In genomic region chr18:2848145-2848878, GRCh38 we compare ENCODE assay signal across 9 cellular contexts. TPM values are rescaled to one million over a fixed set of nuclear protein-coding genes. Genes with fewer than 3 reads are reported as not detected.
DNase-seq lines count a peak whose midpoint lies in the region; ATAC-seq and TF ChIP-seq lines count a peak whose summit lies in the region.
"Had no signal": no experiment of that assay in that cellular context is flagged by ENCODE, and none has a peak within 500 bp of the region (broad histone marks: within the 10 kb centered on the region; RNA-seq: fewer than 3 reads in every experiment).

No MANE protein-coding gene starts in this region.

- CTCF ChIA-PET in activated CD4-positive, alpha-beta memory T cell treated with anti-CD3 and anti-CD28 coated beads for 36 hours (lab: Charles Lee), result interaction anchor here (1.8 kb wide), 1 partner anchor 35 kb away, joined by 4 read pairs; no protein-coding TSS in a partner anchor

- TF ChIP-seq CTCF in hepatocyte (IDR thresholded peaks at IDR 0.05; ENCODE audit: poor library complexity), result no peak

- peaks cover 5% of the 10 kb centered on the region for H3K4me1 ChIP-seq in hepatocyte (ENCODE audit: insufficient read depth)
- H3K4me1 ChIP-seq in skeletal muscle tissue (ENCODE audit: control insufficient read depth in 3 of 3, insufficient read depth in 3 of 3, low read length in 3 of 3), result peaks cover 3 to 10% (median 7%) of the 10 kb centered on the region in 3 donors

- no peak overlapping the region for H3K9ac ChIP-seq in skeletal muscle tissue (ENCODE audit: low read depth in 1 of 3, low read length in 3 of 3)

- H3K4me3 ChIP-seq in GM08714 (ENCODE audit: low read length) (peak overlapping the region; percentile 57), hepatocyte (peak overlapping the region; percentile 83), skeletal muscle tissue (ENCODE audit: low read length in 3 of 3) (peak overlapping the region; percentile 17 to 46 (median 40))

- H3K27ac ChIP-seq in hepatocyte, result peak overlapping the region; percentile 76
- H3K27ac ChIP-seq in skeletal muscle tissue (ENCODE audit: low read depth, low read length), result no peak overlapping the region

- ATAC-seq in HG02642 (IDR thresholded peaks at IDR 0.05; ENCODE audit: poor library complexity, unreplicated experiment) (no peak), GM18868 (IDR thresholded peaks at IDR 0.05; ENCODE audit: unreplicated experiment) (no peak)

- H3K9me2 ChIP-seq in hepatocyte (replicated peaks; ENCODE audit: insufficient read depth), result no peaks in the 10 kb centered on the region

- H4K20me1 ChIP-seq in hepatocyte (ENCODE audit: insufficient read depth, poor library complexity, severe bottlenecking), result no peaks in the 10 kb centered on the region

- intact Hi-C loops in activated CD4-positive, alpha-beta memory T cell treated with anti-CD3 and anti-CD28 coated beads for 36 hours (cut with micrococcal nuclease), result loop anchor here (5.0 kb wide), 1 partner anchor 124 kb away; no protein-coding TSS in a partner anchor

- peak overlapping the region; percentile 25 for H3K27ac Mint-ChIP-seq in activated CD4-positive, alpha-beta memory T cell treated with anti-CD3 and anti-CD28 coated beads for 36 hours

- no peaks in the 10 kb centered on the region for H3K9me3 Mint-ChIP-seq in activated CD4-positive, alpha-beta memory T cell treated with anti-CD3 and anti-CD28 coated beads for 36 hours

- no peaks in the 10 kb centered on the region for H3K79me2 ChIP-seq in hepatocyte

- H2AFZ ChIP-seq in hepatocyte, result peak overlapping the region; percentile 68

- H3K27me3 ChIP-seq in hepatocyte (peaks cover 41% of the 10 kb centered on the region), skeletal muscle tissue (ENCODE audit: control insufficient read depth in 3 of 3, insufficient read depth in 3 of 3, low read length in 3 of 3) (peaks cover 28 to 42% (median 35%) of the 10 kb centered on the region in 3 donors)

- 17% methylated on average over 17 of the region's 17 CpGs for WGBS in hepatocyte (ENCODE audit: low lambda C conversion rate, missing lambda C conversion rate)

- H3K27me3 Mint-ChIP-seq in activated CD4-positive, alpha-beta memory T cell treated with anti-CD3 and anti-CD28 coated beads for 36 hours, result peaks cover 29% of the 10 kb centered on the region

- peak overlapping the region; percentile 94 for H3K4me2 ChIP-seq in hepatocyte

- POLR2A ChIA-PET in activated CD4-positive, alpha-beta memory T cell treated with anti-CD3 and anti-CD28 coated beads for 36 hours (lab: Charles Lee), result no interaction called here

- peak overlapping the region; percentile 84 for H3K4me3 Mint-ChIP-seq in activated CD4-positive, alpha-beta memory T cell treated with anti-CD3 and anti-CD28 coated beads for 36 hours

- peaks cover 29% of the 10 kb centered on the region for H3K4me1 Mint-ChIP-seq in activated CD4-positive, alpha-beta memory T cell treated with anti-CD3 and anti-CD28 coated beads for 36 hours (ENCODE audit: low read depth)

- DNase-seq in activated CD4-positive, alpha-beta memory T cell treated with anti-CD3 and anti-CD28 coated beads for 36 hours, result no peak
- DNase-seq in hepatocyte (ENCODE audit: low spot score) (no peak), NCI-H1092 (lab: John Stamatoyannopoulos, UW) (no peak), D341Med (ENCODE audit: low spot score) (no peak)
- DNase-seq: NCI-H226 had no signal

- H3K36me3 Mint-ChIP-seq in activated CD4-positive, alpha-beta memory T cell treated with anti-CD3 and anti-CD28 coated beads for 36 hours, result peaks cover 2% of the 10 kb centered on the region

- H3K9me3 ChIP-seq in hepatocyte (ENCODE audit: low read depth) (no peaks in the 10 kb centered on the region), skeletal muscle tissue (ENCODE audit: control insufficient read depth in 3 of 3, low read length in 3 of 3) (no peaks in the 10 kb centered on the region)

- H3K36me3 ChIP-seq in hepatocyte (replicated peaks; ENCODE audit: insufficient read depth, low read depth), result no peaks in the 10 kb centered on the region
- H3K36me3 ChIP-seq in skeletal muscle tissue (ENCODE audit: control insufficient read depth in 3 of 3, insufficient read depth in 3 of 3, low read length in 3 of 3), result no peaks in the 10 kb centered on the region

RNA-seq across cellular contexts. Expression of gene EMILIN2, which starts 1.5 kb away (rescaled TPM):
- 10 to 100 TPM; 18.7 to 20.1 TPM for total RNA-seq in activated CD4-positive, alpha-beta memory T cell treated with anti-CD3 and anti-CD28 coated beads for 36 hours
- total RNA-seq in hepatocyte (10.6 and 11.9 TPM in 2 replicates), skeletal muscle tissue (23.0 TPM)
- 16.8 and 21.6 TPM in 2 replicates for polyA plus RNA-seq in hepatocyte
